In genomic region chr2:210502997-210503621, GRCh38 we compare ENCODE assay signal across 8 cellular contexts. TPM values are rescaled to one million over a fixed set of nuclear protein-coding genes. Genes with fewer than 3 reads are reported as not detected.
DNase-seq lines count a peak whose midpoint lies in the region; ATAC-seq and TF ChIP-seq lines count a peak whose summit lies in the region.

No MANE protein-coding gene starts in this region.

- no peak for TF ChIP-seq CTCF in omental fat pad (IDR thresholded peaks at IDR 0.05)

- ATAC-seq in GM18858 (IDR thresholded peaks at IDR 0.05; ENCODE audit: unreplicated experiment) = peak; percentile 90
- ATAC-seq in HG03045 (IDR thresholded peaks at IDR 0.05; ENCODE audit: unreplicated experiment) = peak; percentile 70
- peak; percentile 48 for ATAC-seq in omental fat pad (ENCODE audit: low FRiP score)

- DNase-seq in CD1c-positive myeloid dendritic cell (ENCODE audit: extremely low spot score) = peak; percentile 45
- peak; percentile 42 for DNase-seq in NCI-H2196 (lab: John Stamatoyannopoulos, UW; ENCODE audit: unreplicated experiment)
- DNase-seq in activated T-cell treated with anti-CD3 and anti-CD28 coated beads for 4 hours = peak; percentile 4
- peak; percentile 35 for DNase-seq in germinal center (ENCODE audit: low spot score)
- DNase-seq in omental fat pad (ENCODE audit: low spot score) = peak; percentile 27
- DNase-seq in effector CD4-positive, alpha-beta T cell = no peak

RNA-seq across cellular contexts. Expression of gene LANCL1, which starts 26.6 kb away (rescaled TPM):
- total RNA-seq in omental fat pad = 10 to 100 TPM; 20.8 to 33.6 (median 27.1) TPM

RNA-seq across cellular contexts. Expression of gene CPS1, which starts 53.3 kb away (rescaled TPM):
- total RNA-seq in omental fat pad = 1 to 10 TPM; 2.3 to 9.5 (median 2.9) TPM
